In the genomic region with DNA sequence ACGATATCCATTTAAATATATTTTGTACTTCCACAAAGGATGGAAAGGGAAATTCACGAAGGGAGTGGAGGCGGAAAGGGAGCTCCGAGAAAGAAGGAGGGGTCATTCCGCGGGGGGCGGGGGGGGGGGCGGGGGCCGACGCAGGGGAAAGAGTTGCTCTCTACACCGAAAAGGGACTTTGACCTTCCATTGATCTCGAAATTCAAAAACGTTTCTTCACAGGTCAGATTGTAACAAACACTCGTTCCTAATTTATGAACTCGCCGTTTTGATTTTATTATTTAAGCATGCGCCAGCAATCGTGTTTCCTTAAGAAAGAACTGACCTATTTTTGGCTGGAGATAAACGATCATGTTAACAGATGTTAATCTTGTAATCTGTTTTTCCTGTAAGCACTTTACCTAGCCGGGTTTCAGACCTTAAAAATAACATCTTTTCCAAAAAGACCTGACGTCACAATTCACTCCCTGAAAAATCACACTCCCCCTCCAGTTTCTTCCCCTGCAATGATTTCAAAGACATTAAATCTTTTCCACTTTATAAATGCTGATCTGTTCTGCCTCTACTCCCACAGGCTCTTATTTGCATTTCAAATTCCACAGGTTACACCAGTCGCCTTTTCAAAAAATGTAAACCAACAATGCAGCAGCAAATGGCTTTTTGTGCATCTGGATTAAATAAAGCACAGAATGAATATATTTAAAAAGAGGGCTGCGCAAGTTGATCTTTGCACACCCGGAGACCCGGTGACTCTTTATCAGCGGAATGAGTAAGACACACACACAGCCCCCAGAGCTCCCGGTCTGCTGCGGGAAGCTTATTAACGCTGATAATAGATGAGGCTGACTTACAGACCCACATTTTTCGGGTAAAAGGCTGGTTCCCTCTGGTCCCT, we compare ENCODE assay signal across 8 cellular contexts. TPM values are rescaled to one million over a fixed set of nuclear protein-coding genes. Genes with fewer than 3 reads are reported as not detected.
DNase-seq lines count a peak whose midpoint lies in the region; ATAC-seq and TF ChIP-seq lines count a peak whose summit lies in the region.

No MANE protein-coding gene starts in this region.

- H3K36me3 Mint-ChIP-seq in activated B cell treated with CpG ODN at 0.5 μM for 24 hours (ENCODE audit: low read depth) (peaks cover 17% of the 10 kb centered on the region), nephron (ENCODE audit: low read depth) (no peaks in the 10 kb centered on the region)

- intact Hi-C loops in activated B cell treated with CpG ODN at 0.5 μM for 24 hours (cut with micrococcal nuclease), result loop anchor here (2.0 to 5.0 kb wide), 9 partner anchors 25 to 1996 kb away; a partner anchor contains a TSS

- H3K4me3 Mint-ChIP-seq in activated B cell treated with CpG ODN at 0.5 μM for 24 hours (peak overlapping the region; percentile 91), nephron (peak overlapping the region; percentile 88 to 93 (median 91))

- H3K4me3 ChIP-seq in HFF-Myc (replicated peaks; ENCODE audit: low read depth, low read length), result peak overlapping the region; percentile 77

- H3K4me1 Mint-ChIP-seq in activated B cell treated with CpG ODN at 0.5 μM for 24 hours, result peaks cover 43% of the 10 kb centered on the region
- peaks cover 28% of the 10 kb centered on the region for H3K4me1 Mint-ChIP-seq in nephron

- H3K27ac Mint-ChIP-seq in activated B cell treated with CpG ODN at 0.5 μM for 24 hours (peak overlapping the region; percentile 88), nephron (peak overlapping the region; percentile 83 to 97 (median 96))

- TF ChIP-seq CTCF in HFF-Myc (IDR thresholded peaks at IDR 0.05; ENCODE audit: low read depth, low read length, missing control alignments) (no peak), activated B cell treated with CpG ODN at 0.5 μM for 24 hours (IDR thresholded peaks at IDR 0.05) (no peak), nephron (IDR thresholded peaks at IDR 0.05; ENCODE audit: unreplicated experiment in 3 of 3) (no peak)

- H3K9me3 Mint-ChIP-seq in activated B cell treated with CpG ODN at 0.5 μM for 24 hours, result peaks cover 2% of the 10 kb centered on the region
- H3K9me3 Mint-ChIP-seq in nephron, result no peaks in the 10 kb centered on the region

- H3K27me3 Mint-ChIP-seq in activated B cell treated with CpG ODN at 0.5 μM for 24 hours (peaks cover 13% of the 10 kb centered on the region), nephron (ENCODE audit: low read depth) (no peaks in the 10 kb centered on the region)

- peak; percentile 69 for DNase-seq in NCI-H2171 treated with DMSO at 0.1 percent for 48 hours (lab: John Stamatoyannopoulos, UW)
- DNase-seq in NCI-H2171 (lab: John Stamatoyannopoulos, UW), result no peak
- no peak for DNase-seq in HFF-Myc (ENCODE audit: extremely low read depth, low read depth)
- DNase-seq in NCI-H128 (lab: John Stamatoyannopoulos, UW; ENCODE audit: unreplicated experiment), result peak; percentile 69
- DNase-seq in activated B cell treated with CpG ODN at 0.5 μM for 24 hours, result no peak
- DNase-seq in fibroblast of gingiva (ENCODE audit: low read depth), result peak; percentile 55
- DNase-seq in NK-92 treated with Interleukin-12 subunit alpha and Interleukin-12 subunit beta, amount 100 ng/mL, for 24 hours (lab: John Stamatoyannopoulos, UW), result no peak

- ATAC-seq in activated B cell treated with CpG ODN at 0.5 μM for 24 hours (ENCODE audit: low read depth), result peak; percentile 5

- POLR2A ChIA-PET in activated B cell treated with CpG ODN at 0.5 μM for 24 hours (lab: Charles Lee), result interaction anchor here (0.5 to 1.9 kb wide), 5 partner anchors 25 to 1246 kb away, joined by 3 to 9 read pairs (median 4); no protein-coding TSS in a partner anchor

- CTCF ChIA-PET in activated B cell treated with CpG ODN at 0.5 μM for 24 hours (lab: Charles Lee), result no interaction called here

RNA-seq across cellular contexts. Expression of a gene that starts 1.6 kb away (rescaled TPM):
- total RNA-seq in activated B cell treated with CpG ODN at 0.5 μM for 24 hours, result 19.4 and 21.7 TPM in 2 replicates

Comparison
In these comparisons a context has a peak if more than half of its experiments do, and no peak if none do; other contexts are left out.
1. DNase-seq: peak in NCI-H2171 treated with DMSO at 0.1 percent for 48 hours (single experiment), NCI-H128 (single experiment) and fibroblast of gingiva (single experiment); none in NCI-H2171 (single experiment), HFF-Myc (single experiment), activated B cell treated with CpG ODN at 0.5 μM for 24 hours (single experiment) and NK-92 treated with Interleukin-12 subunit alpha and Interleukin-12 subunit beta, amount 100 ng/mL, for 24 hours (single experiment).